Comparison of ENCODE assay signal across 8 cellular contexts in genomic region chr9:111036068-111036789, GRCh38. TPM values are rescaled to one million over a fixed set of nuclear protein-coding genes. Genes with fewer than 3 reads are reported as not detected.
DNase-seq lines count a peak whose midpoint lies in the region; ATAC-seq, FAIRE-seq and TF ChIP-seq lines count a peak whose summit lies in the region.

No MANE protein-coding gene starts in this region.

- H3K4me1 Mint-ChIP-seq in activated naive CD8-positive, alpha-beta T cell treated with anti-CD3 and anti-CD28 coated beads for 36 hours: peaks cover 9% of the 10 kb centered on the region
- H3K4me1 Mint-ChIP-seq in activated CD4-positive, alpha-beta T cell treated with anti-CD3 and anti-CD28 coated beads, Interleukin-2, amount 10 ng/mL, durations not matched to agents 7 days and 5 days: peaks cover 9% of the 10 kb centered on the region

- H3K9me3 Mint-ChIP-seq in activated naive CD8-positive, alpha-beta T cell treated with anti-CD3 and anti-CD28 coated beads for 36 hours: no peaks in the 10 kb centered on the region
- no peaks in the 10 kb centered on the region for H3K9me3 Mint-ChIP-seq in activated CD4-positive, alpha-beta T cell treated with anti-CD3 and anti-CD28 coated beads, Interleukin-2, amount 10 ng/mL, durations not matched to agents 7 days and 5 days

- POLR2A ChIA-PET in endothelial cell of umbilical vein (lab: Charles Lee): no interaction called here
- POLR2A ChIA-PET in activated CD4-positive, alpha-beta T cell treated with anti-CD3 and anti-CD28 coated beads, Interleukin-2, amount 10 ng/mL, durations not matched to agents 7 days and 5 days (lab: Charles Lee): interaction anchor here (0.7 kb wide), 1 partner anchor 299 kb away, joined by 3 read pairs; no protein-coding TSS in a partner anchor

- H3K4me3 Mint-ChIP-seq in activated naive CD8-positive, alpha-beta T cell treated with anti-CD3 and anti-CD28 coated beads for 36 hours: no peak overlapping the region
- H3K4me3 Mint-ChIP-seq in activated CD4-positive, alpha-beta T cell treated with anti-CD3 and anti-CD28 coated beads, Interleukin-2, amount 10 ng/mL, durations not matched to agents 7 days and 5 days: no peak overlapping the region

- no TSS peak for BruUV-seq in endothelial cell of umbilical vein (replicated peaks; lab: Mats Ljungman, UMichigan)

- peaks cover 48% of the 10 kb centered on the region for H3K27me3 Mint-ChIP-seq in activated naive CD8-positive, alpha-beta T cell treated with anti-CD3 and anti-CD28 coated beads for 36 hours
- H3K27me3 Mint-ChIP-seq in activated CD4-positive, alpha-beta T cell treated with anti-CD3 and anti-CD28 coated beads, Interleukin-2, amount 10 ng/mL, durations not matched to agents 7 days and 5 days: peaks cover 54% of the 10 kb centered on the region

- dilution Hi-C loops in endothelial cell of umbilical vein (cut with MboI; ENCODE audit: extremely low pct_ligation_motif_present, low sequenced_read_pairs): no loop called here

- intact Hi-C loops in endothelial cell of umbilical vein (cut with micrococcal nuclease): loop anchor here (5.0 kb wide), 4 partner anchors 106 to 399 kb away; no protein-coding TSS in a partner anchor

- peak overlapping the region in 1 of 3 experiments; percentile 61 for H3K4me3 ChIP-seq in endothelial cell of umbilical vein (replicated peaks in 1 of 3; ENCODE audit: insufficient read depth in 1 of 3, low read depth in 1 of 3, low read length in 3 of 3)

- peaks cover 23 to 28% of the 10 kb centered on the region in 2 experiments for H3K27me3 ChIP-seq in endothelial cell of umbilical vein (ENCODE audit: control insufficient read depth in 2 of 2, insufficient read depth in 2 of 2, low read length in 2 of 2)

- H3K27ac ChIP-seq in endothelial cell of umbilical vein (ENCODE audit: insufficient read depth, low read depth, low read length): no peak overlapping the region

- FAIRE-seq in endothelial cell of umbilical vein (lab: Jason Lieb, UNC): no peak

- TF ChIP-seq CTCF in endothelial cell of umbilical vein (IDR thresholded peaks at IDR 0.05; ENCODE audit: extremely low read depth in 1 of 2, insufficient read depth in 1 of 2, low read depth in 1 of 2, low read length in 2 of 2): peak; percentile 23 to 40

- TF ChIP-seq POLR2A in endothelial cell of umbilical vein (IDR thresholded peaks at IDR 0.05; ENCODE audit: low read depth, low read length): no peak

- ATAC-seq in GM19395 (IDR thresholded peaks at IDR 0.05; ENCODE audit: unreplicated experiment): no peak

- peak overlapping the region; percentile 53 for H2AFZ ChIP-seq in endothelial cell of umbilical vein (ENCODE audit: low read depth, low read length)

- DNase-seq in COLO668 (lab: John Stamatoyannopoulos, UW; ENCODE audit: unreplicated experiment): peak; percentile 80
- DNase-seq in NCI-H1930 (lab: John Stamatoyannopoulos, UW): peak; percentile 17 to 62
- no peak for DNase-seq in endothelial cell of umbilical vein (ENCODE audit: low read depth, low spot score)
- peak; percentile 54 for DNase-seq in midbrain (lab: John Stamatoyannopoulos, UW)
- DNase-seq in activated naive CD8-positive, alpha-beta T cell treated with anti-CD3 and anti-CD28 coated beads for 36 hours: no peak
- no peak for DNase-seq in dermis blood vessel endothelial cell
- DNase-seq in activated CD4-positive, alpha-beta T cell treated with anti-CD3 and anti-CD28 coated beads, Interleukin-2, amount 10 ng/mL, durations not matched to agents 7 days and 5 days: no peak

- CTCF ChIA-PET in endothelial cell of umbilical vein (lab: Charles Lee): interaction anchor here (0.8 to 2.5 kb wide), 6 partner anchors 9 to 398 kb away, joined by 3 to 9 read pairs (median 4); no protein-coding TSS in a partner anchor
- CTCF ChIA-PET in activated CD4-positive, alpha-beta T cell treated with anti-CD3 and anti-CD28 coated beads, Interleukin-2, amount 10 ng/mL, durations not matched to agents 7 days and 5 days (lab: Charles Lee): interaction anchor here (0.6 to 0.7 kb wide), 2 partner anchors 200 to 638 kb away, joined by 5 read pairs; no protein-coding TSS in a partner anchor

- H4K20me1 ChIP-seq in endothelial cell of umbilical vein (replicated peaks; ENCODE audit: control insufficient read depth, extremely low read depth, insufficient read depth, low read length): no peaks in the 10 kb centered on the region

- no peak overlapping the region for H3K9ac ChIP-seq in endothelial cell of umbilical vein (replicated peaks; ENCODE audit: extremely low read depth, insufficient read depth, low read length)

- H3K27ac Mint-ChIP-seq in activated naive CD8-positive, alpha-beta T cell treated with anti-CD3 and anti-CD28 coated beads for 36 hours: no peak overlapping the region
- no peak overlapping the region for H3K27ac Mint-ChIP-seq in activated CD4-positive, alpha-beta T cell treated with anti-CD3 and anti-CD28 coated beads, Interleukin-2, amount 10 ng/mL, durations not matched to agents 7 days and 5 days

- no peaks in the 10 kb centered on the region for H3K36me3 Mint-ChIP-seq in activated naive CD8-positive, alpha-beta T cell treated with anti-CD3 and anti-CD28 coated beads for 36 hours
- no peaks in the 10 kb centered on the region for H3K36me3 Mint-ChIP-seq in activated CD4-positive, alpha-beta T cell treated with anti-CD3 and anti-CD28 coated beads, Interleukin-2, amount 10 ng/mL, durations not matched to agents 7 days and 5 days (ENCODE audit: low read depth)

- H3K4me1 ChIP-seq in endothelial cell of umbilical vein (ENCODE audit: control insufficient read depth, extremely low read depth, insufficient read depth, low read length): peaks cover 21% of the 10 kb centered on the region

- no peaks in the 10 kb centered on the region for H3K36me3 ChIP-seq in endothelial cell of umbilical vein (ENCODE audit: control insufficient read depth in 2 of 2, extremely low read depth in 1 of 2, insufficient read depth in 2 of 2, low read length in 2 of 2)

- H3K4me2 ChIP-seq in endothelial cell of umbilical vein (ENCODE audit: insufficient read depth, low read length): peak overlapping the region; percentile 61

- H3K9me3 ChIP-seq in endothelial cell of umbilical vein (replicated peaks; ENCODE audit: control insufficient read depth, insufficient read depth, low read length): no peaks in the 10 kb centered on the region

- no peaks in the 10 kb centered on the region for H3K79me2 ChIP-seq in endothelial cell of umbilical vein (ENCODE audit: control insufficient read depth, insufficient read depth, low read length)

- H3K9me1 ChIP-seq in endothelial cell of umbilical vein (replicated peaks; ENCODE audit: control insufficient read depth, extremely low read depth, insufficient read depth, low read length): no peaks in the 10 kb centered on the region

TF ChIP-seq in endothelial cell of umbilical vein, 7 proteins besides CTCF, POLR2A, EP300 and RAD21:
- TF ChIP-seq EZH2 (IDR thresholded peaks at IDR 0.05; ENCODE audit: borderline replicate concordance, low read depth, low read length, severe bottlenecking): no peak
- TF ChIP-seq MYC (IDR thresholded peaks at IDR 0.05; ENCODE audit: low read depth, low read length): no peak
- no peak for TF ChIP-seq GATA2 (IDR thresholded peaks at IDR 0.05; ENCODE audit: insufficient read depth, insufficient read length, low read depth, low read length)
- TF ChIP-seq JUN (IDR thresholded peaks at IDR 0.05; ENCODE audit: borderline replicate concordance, insufficient read depth, insufficient read length, low read depth): no peak
- no peak for TF ChIP-seq MAX (IDR thresholded peaks at IDR 0.05; ENCODE audit: insufficient read depth, insufficient read length)
- no peak for TF ChIP-seq POLR2AphosphoS5 (IDR thresholded peaks at IDR 0.05; ENCODE audit: insufficient read depth, low read depth, low read length)
- no peak for TF ChIP-seq FOS (IDR thresholded peaks at IDR 0.05; ENCODE audit: borderline replicate concordance, insufficient read depth, low read length)

RNA-seq across cellular contexts. Expression of gene LPAR1, which starts 2.0 kb away (rescaled TPM):
- total RNA-seq in endothelial cell of umbilical vein: 0.88 and 2.4 TPM in 2 replicates
- 2.6 and 3.0 TPM in 2 replicates for polyA plus RNA-seq in endothelial cell of umbilical vein
- polyA plus RNA-seq in endothelial cell of umbilical vein (2011; cell fraction: cytosol; rRNA removed): 1.9 and 2.0 TPM in 2 replicates
- polyA plus RNA-seq in endothelial cell of umbilical vein (2011; cell fraction: nucleus; rRNA removed): 1.5 and 1.6 TPM in 2 replicates
- polyA plus RNA-seq in endothelial cell of umbilical vein (2012): 6.7 and 8.2 TPM in 2 replicates
- polyA minus RNA-seq in endothelial cell of umbilical vein: 4.3 and 4.9 TPM in 2 replicates
- not detected for polyA minus RNA-seq in endothelial cell of umbilical vein (2011; cell fraction: cytosol; rRNA and poly(A)+ RNA removed)
- 4.0 and 4.2 TPM in 2 replicates for polyA minus RNA-seq in endothelial cell of umbilical vein (2011; cell fraction: nucleus; rRNA and poly(A)+ RNA removed)
- not detected for total RNA-seq in activated naive CD8-positive, alpha-beta T cell treated with anti-CD3 and anti-CD28 coated beads for 36 hours
- 0.05 and 0.17 TPM in 2 replicates for total RNA-seq in dermis blood vessel endothelial cell
- not detected for total RNA-seq in activated CD4-positive, alpha-beta T cell treated with anti-CD3 and anti-CD28 coated beads, Interleukin-2, amount 10 ng/mL, durations not matched to agents 7 days and 5 days

Comparison
In these comparisons a context has a peak if more than half of its experiments do, and no peak if none do; other contexts are left out.
1. DNase-seq: peak in COLO668 (single experiment), NCI-H1930 (2 of 2) and midbrain (single experiment); none in endothelial cell of umbilical vein (single experiment), activated naive CD8-positive, alpha-beta T cell treated with anti-CD3 and anti-CD28 coated beads for 36 hours (single experiment), dermis blood vessel endothelial cell (single experiment) and activated CD4-positive, alpha-beta T cell treated with anti-CD3 and anti-CD28 coated beads, Interleukin-2, amount 10 ng/mL, durations not matched to agents 7 days and 5 days (single experiment).